ENCODE assay signal across 8 cellular contexts in the genomic region with DNA sequence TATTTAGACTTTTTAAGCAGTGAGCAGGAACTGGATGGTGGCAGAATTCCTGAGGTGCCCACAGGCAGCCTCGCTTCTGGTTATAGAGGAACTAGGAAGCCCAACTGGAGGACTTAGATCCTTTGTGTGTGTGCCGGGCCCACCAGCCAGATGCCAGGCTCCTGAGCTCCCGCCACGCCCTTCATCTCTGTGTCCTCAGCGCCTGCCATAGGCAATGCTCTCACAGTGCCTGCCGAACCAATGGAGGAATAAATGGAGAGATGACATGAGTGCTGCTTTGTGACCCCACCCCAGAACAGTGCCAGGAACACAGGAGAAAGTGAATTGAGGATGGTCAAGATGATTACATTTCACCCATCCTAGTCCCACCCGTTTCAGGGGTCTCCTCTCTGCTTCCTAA.
"Had no signal": no experiment of that assay in that cellular context is flagged by ENCODE, and none has a peak within 500 bp of the region (broad histone marks: within the 10 kb centered on the region; RNA-seq: fewer than 3 reads in every experiment).

No MANE protein-coding gene starts in this region.

- H3K4me1 ChIP-seq: HAP-1 had no signal

- ATAC-seq: HCT116, K562 had no signal

- H3K9me3 ChIP-seq: HAP-1 had no signal

- H3K4me3 ChIP-seq: GM23248, HAP-1, K562 had no signal

- H3K27ac ChIP-seq: GM23248 had no signal

- DNase-seq: GM23248, GOT3, H7, HFFc6, IMR-90 had no signal
